12 cellular contexts compared by ENCODE assay signal in the genomic region with DNA sequence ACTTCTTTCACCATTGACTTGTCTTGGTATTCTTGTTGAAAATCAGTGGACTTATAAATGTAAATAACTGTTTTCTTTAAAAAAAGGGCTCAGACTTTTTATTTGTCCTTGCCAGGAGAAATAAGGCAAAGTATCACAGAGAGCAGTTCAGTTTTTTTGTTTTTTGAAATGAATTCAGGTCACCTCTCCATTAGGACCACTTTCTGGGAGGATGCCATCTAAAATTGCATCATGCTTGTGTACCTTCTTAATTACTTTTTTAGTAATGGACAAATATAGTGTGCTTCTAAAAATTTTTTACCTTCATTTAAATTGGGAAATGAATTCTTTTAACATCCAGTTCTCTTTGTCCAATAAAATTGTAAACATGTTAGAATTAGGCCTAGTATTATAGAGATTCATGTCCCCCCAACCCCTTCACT.
A peak's percentile ranks its signal among the peaks of the same experiment; 100 is the strongest.
DNase-seq lines count a peak whose midpoint lies in the region; ATAC-seq and FAIRE-seq lines count a peak whose summit lies in the region.
"Had no signal": no experiment of that assay in that cellular context is flagged by ENCODE, and none has a peak within 500 bp of the region (broad histone marks: within the 10 kb centered on the region; RNA-seq: fewer than 3 reads in every experiment).

No MANE protein-coding gene starts in this region.

- H3K9ac ChIP-seq in NT2/D1 (ENCODE audit: insufficient read length, low read depth) (peak overlapping the region; percentile 27), rectal smooth muscle tissue (ENCODE audit: low read length) (no peak overlapping the region)

- H3K27me3 ChIP-seq in NT2/D1 (ENCODE audit: insufficient read depth, insufficient read length) (no peaks in the 10 kb centered on the region), esophagus (ENCODE audit: control insufficient read depth in 1 of 2, insufficient read depth in 2 of 2, low read length in 2 of 2) (no peaks in the 10 kb centered on the region), rectal smooth muscle tissue (ENCODE audit: control insufficient read depth, insufficient read depth, low read length) (no peaks in the 10 kb centered on the region)
- H3K27me3 ChIP-seq: heart right ventricle, ovary had no signal

- H3K4me3 ChIP-seq in NT2/D1 (ENCODE audit: insufficient read length, low read depth): peak overlapping the region; percentile 34
- H3K4me3 ChIP-seq in esophagus (ENCODE audit: low read depth in 1 of 2, low read length in 2 of 2): peak overlapping the region; percentile 22 to 48
- H3K4me3 ChIP-seq in rectal smooth muscle tissue (ENCODE audit: low read length): peak overlapping the region; percentile 27
- H3K4me3 ChIP-seq: GM12878, ovary had no signal

- H3K36me3 ChIP-seq in NT2/D1 (ENCODE audit: insufficient read depth, insufficient read length, low read length): peaks cover 2% of the 10 kb centered on the region
- H3K36me3 ChIP-seq in esophagus (ENCODE audit: control insufficient read depth in 2 of 2, insufficient read depth in 2 of 2, low read length in 1 of 2): no peaks in the 10 kb centered on the region
- H3K36me3 ChIP-seq in rectal smooth muscle tissue (ENCODE audit: control insufficient read depth, insufficient read depth, low read length): no peaks in the 10 kb centered on the region
- H3K36me3 ChIP-seq: heart right ventricle, ovary had no signal

- H3K4me1 ChIP-seq in NT2/D1 (ENCODE audit: insufficient read depth, insufficient read length) (no peaks in the 10 kb centered on the region), esophagus (ENCODE audit: control insufficient read depth in 2 of 2, insufficient read depth in 2 of 2, low read length in 1 of 2) (no peaks in the 10 kb centered on the region), rectal smooth muscle tissue (ENCODE audit: control insufficient read depth, insufficient read depth, low read length) (no peaks in the 10 kb centered on the region)
- H3K4me1 ChIP-seq: heart right ventricle had no signal

- FAIRE-seq in GM19239 (lab: Jason Lieb, UNC): no peak
- FAIRE-seq: GM12878 had no signal

- H3K27ac ChIP-seq in esophagus (ENCODE audit: low read depth in 2 of 2, low read length in 1 of 2) (peak overlapping the region in 1 of 2 donors; percentile 67), rectal smooth muscle tissue (ENCODE audit: low read depth, low read length) (no peak overlapping the region), substantia nigra (ENCODE audit: low read depth, low read length, poor library complexity, severe bottlenecking) (no peak overlapping the region)
- H3K27ac ChIP-seq: heart right ventricle, ovary had no signal

- ATAC-seq in GM21360 (IDR thresholded peaks at IDR 0.05; ENCODE audit: unreplicated experiment): no peak
- ATAC-seq: GM12878, heart right ventricle had no signal

- peak; percentile 34 for DNase-seq in NCI-H748 (lab: John Stamatoyannopoulos, UW; ENCODE audit: unreplicated experiment)
- no peak for DNase-seq in NCI-H748 treated with DMSO at 0.1 percent for 48 hours (lab: John Stamatoyannopoulos, UW)
- no peak for DNase-seq in NT2/D1 (ENCODE audit: low read depth, low spot score)
- no peak for DNase-seq in substantia nigra (lab: John Stamatoyannopoulos, UW)
- DNase-seq in GM19239 (ENCODE audit: insufficient read length, low spot score): no peak
- DNase-seq: activated CD4-positive, CD25-positive, alpha-beta regulatory T cell treated with anti-CD3 and anti-CD28 coated beads, Interleukin-2, amount 50 U/mL, for 72 hours; heart right ventricle; ovary had no signal

- H3K9me3 ChIP-seq in NT2/D1 (ENCODE audit: insufficient read depth, low read length) (no peaks in the 10 kb centered on the region), esophagus (ENCODE audit: control insufficient read depth in 2 of 2, insufficient read depth in 1 of 2, low read depth in 1 of 2, low read length in 1 of 2) (no peaks in the 10 kb centered on the region)
- H3K9me3 ChIP-seq: heart right ventricle, ovary had no signal
